In genomic region chr11:20367313-20367948, GRCh38 we compare ENCODE assay signal across 8 cellular contexts. TPM values are rescaled to one million over a fixed set of nuclear protein-coding genes. Genes with fewer than 3 reads are reported as not detected.
DNase-seq lines count a peak whose midpoint lies in the region; ATAC-seq and TF ChIP-seq lines count a peak whose summit lies in the region.

No MANE protein-coding gene starts in this region.

- H3K4me3 Mint-ChIP-seq in CD14-positive monocyte: no peak overlapping the region

- H3K36me3 Mint-ChIP-seq in CD14-positive monocyte: peaks cover 39% of the 10 kb centered on the region in 2 donors

- peak overlapping the region in 6 of 7 donors; percentile 6 to 86 (median 60) for H3K27ac Mint-ChIP-seq in CD14-positive monocyte

- ATAC-seq in HG02981 (IDR thresholded peaks at IDR 0.05; ENCODE audit: unreplicated experiment): no peak
- no peak for ATAC-seq in HG02970 (IDR thresholded peaks at IDR 0.05; ENCODE audit: low FRiP score, unreplicated experiment)

- DNase-seq in CD14-positive monocyte (ENCODE audit: low spot score): peak; percentile 58
- peak; percentile 37 to 58 for DNase-seq in NCI-H526 (lab: John Stamatoyannopoulos, UW)
- DNase-seq in activated effector memory CD4-positive, alpha-beta T cell treated with anti-CD3 and anti-CD28 coated beads, Interleukin-2, amount 50 U/mL, for 16 hours: peak; percentile 86
- peak; percentile 74 for DNase-seq in glomerular visceral epithelial cell (ENCODE audit: extremely low spot score)
- DNase-seq in stimulated activated CD4-positive, alpha-beta T cell treated with anti-CD3 and anti-CD28 coated beads, Interleukin-2, amount 100 ng/mL, for 48 hours: peak; percentile 53 to 56
- DNase-seq in NCI-H345 treated with DMSO at 0.1 percent for 48 hours (lab: John Stamatoyannopoulos, UW; ENCODE audit: unreplicated experiment): no peak

- no peak for TF ChIP-seq CTCF in CD14-positive monocyte (IDR thresholded peaks at IDR 0.05)

- peaks cover 0 to 3% (median 0%) of the 10 kb centered on the region in 7 donors for H3K9me3 Mint-ChIP-seq in CD14-positive monocyte

- H3K27me3 Mint-ChIP-seq in CD14-positive monocyte (ENCODE audit: low read depth in 3 of 3): peaks cover 0 to 4% (median 3%) of the 10 kb centered on the region in 3 donors

- intact Hi-C loops in CD14-positive monocyte (cut with micrococcal nuclease): no loop called here

- H3K4me1 Mint-ChIP-seq in CD14-positive monocyte: peaks cover 48% of the 10 kb centered on the region

RNA-seq across cellular contexts. Expression of gene HTATIP2, which starts 3.9 kb away (rescaled TPM):
- polyA plus RNA-seq in CD14-positive monocyte: 100 to 1,000 TPM; 102 to 108 TPM

RNA-seq across cellular contexts. Expression of gene PRMT3, which starts 20.1 kb away (rescaled TPM):
- 1 to 10 TPM; 6.1 to 8.4 TPM for polyA plus RNA-seq in CD14-positive monocyte
